In the genomic region with DNA sequence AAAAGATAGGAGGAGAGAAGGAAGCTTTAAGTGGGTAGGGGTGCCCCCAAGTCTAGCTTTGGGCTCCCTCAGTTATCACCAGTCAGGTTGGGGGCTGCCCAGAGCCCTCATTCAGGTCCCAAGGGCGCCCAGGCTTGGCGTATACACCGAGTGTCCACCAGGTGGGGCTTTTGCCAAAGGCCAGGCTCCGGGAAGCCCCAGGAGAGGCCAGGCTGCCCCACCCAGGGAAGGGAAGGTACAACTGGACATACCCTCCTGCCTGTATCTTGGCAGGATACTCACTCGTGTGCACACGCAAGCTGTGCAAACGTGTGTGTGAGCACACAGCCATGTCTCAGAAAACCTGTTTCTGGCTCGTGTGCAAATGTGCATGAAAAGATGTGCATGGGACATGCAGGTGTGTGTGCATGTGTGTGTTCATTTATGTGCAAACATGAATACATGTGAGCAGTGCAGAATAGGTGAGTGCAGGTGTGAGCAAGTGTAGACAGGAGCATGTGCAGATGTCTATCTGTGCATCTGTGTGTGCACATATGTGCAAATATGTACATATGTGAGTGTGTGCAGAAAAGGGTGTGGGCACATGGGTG, we compare ENCODE assay signal across 1 cellular context.
A peak's percentile ranks its signal among the peaks of the same experiment; 100 is the strongest.
TF ChIP-seq lines count a peak whose summit lies in the region.

No MANE protein-coding gene starts in this region.

TF ChIP-seq in HEK293, 187 proteins besides CTCF, POLR2A, EP300 and RAD21 (continued from another document):
- TF ChIP-seq, protein P1, sequence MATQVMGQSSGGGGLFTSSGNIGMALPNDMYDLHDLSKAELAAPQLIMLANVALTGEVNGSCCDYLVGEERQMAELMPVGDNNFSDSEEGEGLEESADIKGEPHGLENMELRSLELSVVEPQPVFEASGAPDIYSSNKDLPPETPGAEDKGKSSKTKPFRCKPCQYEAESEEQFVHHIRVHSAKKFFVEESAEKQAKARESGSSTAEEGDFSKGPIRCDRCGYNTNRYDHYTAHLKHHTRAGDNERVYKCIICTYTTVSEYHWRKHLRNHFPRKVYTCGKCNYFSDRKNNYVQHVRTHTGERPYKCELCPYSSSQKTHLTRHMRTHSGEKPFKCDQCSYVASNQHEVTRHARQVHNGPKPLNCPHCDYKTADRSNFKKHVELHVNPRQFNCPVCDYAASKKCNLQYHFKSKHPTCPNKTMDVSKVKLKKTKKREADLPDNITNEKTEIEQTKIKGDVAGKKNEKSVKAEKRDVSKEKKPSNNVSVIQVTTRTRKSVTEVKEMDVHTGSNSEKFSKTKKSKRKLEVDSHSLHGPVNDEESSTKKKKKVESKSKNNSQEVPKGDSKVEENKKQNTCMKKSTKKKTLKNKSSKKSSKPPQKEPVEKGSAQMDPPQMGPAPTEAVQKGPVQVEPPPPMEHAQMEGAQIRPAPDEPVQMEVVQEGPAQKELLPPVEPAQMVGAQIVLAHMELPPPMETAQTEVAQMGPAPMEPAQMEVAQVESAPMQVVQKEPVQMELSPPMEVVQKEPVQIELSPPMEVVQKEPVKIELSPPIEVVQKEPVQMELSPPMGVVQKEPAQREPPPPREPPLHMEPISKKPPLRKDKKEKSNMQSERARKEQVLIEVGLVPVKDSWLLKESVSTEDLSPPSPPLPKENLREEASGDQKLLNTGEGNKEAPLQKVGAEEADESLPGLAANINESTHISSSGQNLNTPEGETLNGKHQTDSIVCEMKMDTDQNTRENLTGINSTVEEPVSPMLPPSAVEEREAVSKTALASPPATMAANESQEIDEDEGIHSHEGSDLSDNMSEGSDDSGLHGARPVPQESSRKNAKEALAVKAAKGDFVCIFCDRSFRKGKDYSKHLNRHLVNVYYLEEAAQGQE (tag by site-specific recombination; IDR thresholded peaks at IDR 0.05): no peak
- TF ChIP-seq IKZF3 (tag by site-specific recombination; IDR thresholded peaks at IDR 0.05) (0 out of 2 replicates have a peak, but pooled peaks have one; percentile 27), MZF1 (tag by site-specific recombination; IDR thresholded peaks at IDR 0.05; ENCODE audit: borderline replicate concordance) (no peak), HOXC10 (CRISPR knock-in tag; IDR thresholded peaks at IDR 0.05) (no peak), ZNF664 (tag by site-specific recombination; IDR thresholded peaks at IDR 0.05) (no peak)
- TF ChIP-seq, protein P2, sequence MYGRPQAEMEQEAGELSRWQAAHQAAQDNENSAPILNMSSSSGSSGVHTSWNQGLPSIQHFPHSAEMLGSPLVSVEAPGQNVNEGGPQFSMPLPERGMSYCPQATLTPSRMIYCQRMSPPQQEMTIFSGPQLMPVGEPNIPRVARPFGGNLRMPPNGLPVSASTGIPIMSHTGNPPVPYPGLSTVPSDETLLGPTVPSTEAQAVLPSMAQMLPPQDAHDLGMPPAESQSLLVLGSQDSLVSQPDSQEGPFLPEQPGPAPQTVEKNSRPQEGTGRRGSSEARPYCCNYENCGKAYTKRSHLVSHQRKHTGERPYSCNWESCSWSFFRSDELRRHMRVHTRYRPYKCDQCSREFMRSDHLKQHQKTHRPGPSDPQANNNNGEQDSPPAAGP (tag by site-specific recombination; IDR thresholded peaks at IDR 0.05): peak; percentile 31
